In the genomic region with DNA sequence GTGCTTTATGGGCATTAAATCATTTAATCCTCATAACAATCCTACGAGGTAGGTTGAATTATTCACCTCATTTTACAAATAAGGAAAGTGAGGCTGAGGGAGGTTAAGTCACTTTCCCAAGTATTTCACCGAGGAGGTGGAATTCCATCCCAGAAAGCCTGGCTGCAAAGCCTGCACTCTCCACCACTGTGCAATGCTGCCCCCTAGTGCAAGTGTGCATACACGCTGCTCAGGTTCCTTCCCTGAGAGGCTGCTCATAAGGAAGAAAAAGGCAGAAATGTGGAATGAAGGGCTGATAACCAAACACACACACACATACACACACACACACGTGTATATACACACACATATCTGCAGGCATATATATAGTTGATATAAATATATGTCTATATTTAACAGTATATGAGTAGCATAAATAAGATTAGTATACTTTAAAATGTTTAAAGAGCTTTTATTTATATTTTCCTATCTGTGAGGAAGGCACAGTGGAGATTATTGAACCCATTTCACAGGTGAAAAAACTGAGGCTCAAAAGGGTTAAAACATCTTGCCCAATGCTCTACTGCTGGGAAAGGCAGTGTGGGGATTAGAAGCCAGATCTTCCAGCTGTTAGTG, we compare ENCODE assay signal across 8 cellular contexts.
DNase-seq lines count a peak whose midpoint lies in the region; ATAC-seq, FAIRE-seq and TF ChIP-seq lines count a peak whose summit lies in the region.

No MANE protein-coding gene starts in this region.

- H3K27me3 Mint-ChIP-seq in progenitor cell of endocrine pancreas, result peaks cover 8% of the 10 kb centered on the region

- peak; percentile 78 for ATAC-seq in HG02588 (IDR thresholded peaks at IDR 0.05; ENCODE audit: unreplicated experiment)
- ATAC-seq in GM21528 (IDR thresholded peaks at IDR 0.05; ENCODE audit: low FRiP score, unreplicated experiment), result no peak

- DNase-seq in ACHN, result peak; percentile 77
- peak; percentile 99 for DNase-seq in NCI-H146 (lab: John Stamatoyannopoulos, UW)
- peak; percentile 87 for DNase-seq in WERI-Rb-1
- peak; percentile 80 for DNase-seq in glomerular visceral epithelial cell (ENCODE audit: extremely low spot score)
- DNase-seq in progenitor cell of endocrine pancreas (ENCODE audit: low spot score, unreplicated experiment), result peak; percentile 70

- in situ Hi-C loops in ACHN (cut with HindIII; ENCODE audit: low pct_ligation_motif_present, low pct_unique_long_range_greater_than_20kb, low sequenced_read_pairs), result no loop called here

- peaks cover 11% of the 10 kb centered on the region for H3K4me1 Mint-ChIP-seq in progenitor cell of endocrine pancreas (ENCODE audit: low read depth)

- H3K4me3 ChIP-seq in WERI-Rb-1 (ENCODE audit: low read depth, low read length), result no peak overlapping the region

- no peaks in the 10 kb centered on the region for H3K9me3 ChIP-seq in WERI-Rb-1 (ENCODE audit: severe bottlenecking)

- no peak overlapping the region for H3K4me3 Mint-ChIP-seq in progenitor cell of endocrine pancreas (ENCODE audit: low read depth)

- H3K36me3 ChIP-seq in WERI-Rb-1, result no peaks in the 10 kb centered on the region

- no peaks in the 10 kb centered on the region for H3K9me3 Mint-ChIP-seq in progenitor cell of endocrine pancreas (ENCODE audit: low read depth)

- FAIRE-seq in G401.6 (lab: Jason Lieb, UNC), result peak; percentile 60

- no peak overlapping the region for H3K27ac Mint-ChIP-seq in progenitor cell of endocrine pancreas

- no peak overlapping the region for H3K27ac ChIP-seq in WERI-Rb-1

- peaks cover 8% of the 10 kb centered on the region for H3K27me3 ChIP-seq in WERI-Rb-1 (ENCODE audit: insufficient read depth, low read depth, severe bottlenecking)

- TF ChIP-seq CTCF in WERI-Rb-1 (IDR thresholded peaks at IDR 0.05; ENCODE audit: low read depth, low read length) (peak; percentile 96), progenitor cell of endocrine pancreas (IDR thresholded peaks at IDR 0.05; ENCODE audit: unreplicated experiment) (peak; percentile 85)

- no peaks in the 10 kb centered on the region for H3K36me3 Mint-ChIP-seq in progenitor cell of endocrine pancreas (ENCODE audit: insufficient read depth)
